12 cellular contexts compared by ENCODE assay signal in genomic region chr5:90909091-90909503, GRCh38.
DNase-seq lines count a peak whose midpoint lies in the region; ATAC-seq and TF ChIP-seq lines count a peak whose summit lies in the region.
"Had no signal": no experiment of that assay in that cellular context is flagged by ENCODE, and none has a peak within 500 bp of the region (broad histone marks: within the 10 kb centered on the region; RNA-seq: fewer than 3 reads in every experiment).

No MANE protein-coding gene starts in this region.

- H3K27ac ChIP-seq in 22Rv1 (peak overlapping the region; percentile 26), endodermal cell (ENCODE audit: low read depth, low read length) (no peak overlapping the region), mesodermal cell (ENCODE audit: low read depth, low read length, severe bottlenecking) (peak overlapping the region; percentile 19), foreskin keratinocyte (no peak overlapping the region)

- no peak overlapping the region for H3K9ac ChIP-seq in endodermal cell (ENCODE audit: extremely low read depth, low read length, poor library complexity, severe bottlenecking)

- peaks cover 2% of the 10 kb centered on the region for H3K4me1 ChIP-seq in endodermal cell (ENCODE audit: control insufficient read depth, insufficient read depth, low read length)
- H3K4me1 ChIP-seq in mesodermal cell (ENCODE audit: control insufficient read depth, insufficient read depth, low read length, poor library complexity, severe bottlenecking) = peaks cover 20% of the 10 kb centered on the region
- H3K4me1 ChIP-seq in foreskin keratinocyte = no peaks in the 10 kb centered on the region

- no peak overlapping the region for H3K27ac Mint-ChIP-seq in endodermal cell
- H3K27ac Mint-ChIP-seq in effector memory CD8-positive, alpha-beta T cell = no peak overlapping the region

- H3K4me3 ChIP-seq in endodermal cell (ENCODE audit: low read length) (no peak overlapping the region), mesodermal cell (ENCODE audit: extremely low read depth, insufficient read depth, low read length, poor library complexity, severe bottlenecking) (no peak overlapping the region)

- no peaks in the 10 kb centered on the region for H3K27me3 ChIP-seq in endodermal cell (ENCODE audit: control insufficient read depth, insufficient read depth, low read length, poor library complexity, severe bottlenecking)
- H3K27me3 ChIP-seq in foreskin keratinocyte = no peaks in the 10 kb centered on the region

- no peak for TF ChIP-seq CTCF in 22Rv1 (IDR thresholded peaks at IDR 0.05)
- no peak for TF ChIP-seq CTCF in endodermal cell (conservative IDR thresholded peaks at IDR 0.05)
- no peak for TF ChIP-seq CTCF in foreskin keratinocyte (conservative IDR thresholded peaks at IDR 0.05)

- H3K27me3 Mint-ChIP-seq in endodermal cell (ENCODE audit: insufficient read depth) = no peaks in the 10 kb centered on the region
- peaks cover 7 to 22% of the 10 kb centered on the region in 2 donors for H3K27me3 Mint-ChIP-seq in effector memory CD8-positive, alpha-beta T cell

- H3K9me3 ChIP-seq in endodermal cell (ENCODE audit: control insufficient read depth, low read length) (peaks cover 8% of the 10 kb centered on the region), mesodermal cell (ENCODE audit: control insufficient read depth, low read length) (no peaks in the 10 kb centered on the region)

- DNase-seq in NCI-H748 (lab: John Stamatoyannopoulos, UW; ENCODE audit: unreplicated experiment) (peak; percentile 11), endodermal cell (peak; percentile 31), foreskin keratinocyte (no peak)
- DNase-seq in effector memory CD8-positive, alpha-beta T cell = no peak
- no peak for DNase-seq in stimulated activated CD4-positive, alpha-beta T cell treated with anti-CD3 and anti-CD28 coated beads, Interleukin-12 subunit alpha, Interleukin-12 subunit beta, amount 100 ng/mL, for 4 hours
- DNase-seq: activated T-cell treated with anti-CD3 and anti-CD28 coated beads, Interleukin-2, amount 50 U/mL, for 1 hour; DND-41; occipital lobe; OCI-M1 had no signal

- peaks cover 5% of the 10 kb centered on the region for H3K4me1 Mint-ChIP-seq in endodermal cell
- H3K4me1 Mint-ChIP-seq in effector memory CD8-positive, alpha-beta T cell (ENCODE audit: low read depth in 2 of 2) = no peaks in the 10 kb centered on the region

- WGBS in endodermal cell (ENCODE audit: insufficient coverage in 1 of 2, insufficient read length in 1 of 2), 2 experiments = 75 to 79% methylated on average over 2 to 3 of the region's 3 CpGs
- WGBS in mesodermal cell (ENCODE audit: insufficient coverage in 2 of 2), 2 experiments = 74 to 90% methylated on average over 2 to 3 of the region's 3 CpGs

- H3K36me3 ChIP-seq in endodermal cell (ENCODE audit: control insufficient read depth, insufficient read depth, low read length) (no peaks in the 10 kb centered on the region), mesodermal cell (ENCODE audit: control insufficient read depth, insufficient read depth, low read length) (no peaks in the 10 kb centered on the region)

- ATAC-seq in effector memory CD8-positive, alpha-beta T cell (replicated peaks) = no peak
- ATAC-seq in foreskin keratinocyte (no peak), HG02588 (IDR thresholded peaks at IDR 0.05; ENCODE audit: unreplicated experiment) (no peak)

- no peak overlapping the region for H3K4me3 Mint-ChIP-seq in endodermal cell
- H3K4me3 Mint-ChIP-seq in effector memory CD8-positive, alpha-beta T cell = no peak overlapping the region

- H3K9me3 Mint-ChIP-seq in endodermal cell = no peaks in the 10 kb centered on the region
- no peaks in the 10 kb centered on the region for H3K9me3 Mint-ChIP-seq in effector memory CD8-positive, alpha-beta T cell

- H3K36me3 Mint-ChIP-seq in endodermal cell (ENCODE audit: low read depth) = no peaks in the 10 kb centered on the region
- H3K36me3 Mint-ChIP-seq in effector memory CD8-positive, alpha-beta T cell (ENCODE audit: insufficient read depth) = no peaks in the 10 kb centered on the region

Comparison
In these comparisons a context has a peak if more than half of its experiments do, and no peak if none do; other contexts are left out.
1. H3K27ac ChIP-seq: peak in 22Rv1 (single experiment) and mesodermal cell (single experiment); none in endodermal cell (single experiment) and foreskin keratinocyte (single experiment).
2. DNase-seq: peak in NCI-H748 (single experiment) and endodermal cell (single experiment); none in effector memory CD8-positive, alpha-beta T cell (0 of 3), stimulated activated CD4-positive, alpha-beta T cell treated with anti-CD3 and anti-CD28 coated beads, Interleukin-12 subunit alpha, Interleukin-12 subunit beta, amount 100 ng/mL, for 4 hours (single experiment) and foreskin keratinocyte (0 of 2).